In the genomic region with DNA sequence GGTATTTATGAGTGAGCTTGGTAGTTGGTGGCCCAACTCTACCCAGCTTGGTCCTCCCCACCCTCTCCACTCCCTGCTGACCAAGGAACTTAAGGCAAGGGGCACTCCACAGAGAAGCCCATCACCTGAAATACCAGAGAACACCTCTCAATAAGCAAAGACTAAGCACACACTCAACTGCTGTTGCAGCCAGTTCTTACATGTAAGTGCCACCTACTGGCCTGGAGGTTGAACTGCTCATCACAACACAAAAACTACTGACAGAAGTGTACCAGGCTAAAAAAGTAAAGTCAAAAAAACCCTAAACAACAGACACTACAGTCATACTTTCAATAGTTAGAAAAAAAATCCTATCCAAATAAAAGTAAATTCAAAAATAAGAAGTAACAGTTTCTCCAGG, we compare ENCODE assay signal across 10 cellular contexts.
DNase-seq lines count a peak whose midpoint lies in the region; ATAC-seq, FAIRE-seq and TF ChIP-seq lines count a peak whose summit lies in the region.
"Had no signal": no experiment of that assay in that cellular context is flagged by ENCODE, and none has a peak within 500 bp of the region (broad histone marks: within the 10 kb centered on the region; RNA-seq: fewer than 3 reads in every experiment).

No MANE protein-coding gene starts in this region.

- peak; percentile 17; the same call in 1 of the 2 replicates for TF ChIP-seq CTCF in WI38 (IDR thresholded peaks at IDR 0.05; ENCODE audit: low read depth, low read length)
- TF ChIP-seq CTCF in neural crest cell (conservative IDR thresholded peaks at IDR 0.05) = peak; percentile 59

- DNase-seq in neural crest cell (ENCODE audit: low read depth, low spot score) = no peak
- DNase-seq in HTR-8/SVneo (ENCODE audit: insufficient read length, low spot score) = no peak
- DNase-seq in UCSD-AML1 (lab: John Stamatoyannopoulos, UW; ENCODE audit: unreplicated experiment) = no peak

- peaks cover 4% of the 10 kb centered on the region for H3K9me3 Mint-ChIP-seq in neural crest cell

- H3K4me3 Mint-ChIP-seq in neural crest cell = no peak overlapping the region

- no peaks in the 10 kb centered on the region for H3K27me3 Mint-ChIP-seq in neural crest cell (ENCODE audit: low read depth)

- H3K27ac Mint-ChIP-seq in neural crest cell (ENCODE audit: unreplicated experiment) = no peak overlapping the region

- no peak overlapping the region for H3K4me3 ChIP-seq in WI38 (ENCODE audit: low read depth, low read length)
- H3K4me3 ChIP-seq: ascending aorta, SJSA1 had no signal

- no peak for FAIRE-seq in HTR-8/SVneo (lab: Jason Lieb, UNC)

- TF ChIP-seq POLR2A in GM18505 (IDR thresholded peaks at IDR 0.05; ENCODE audit: borderline replicate concordance, extremely low read depth, insufficient read depth, insufficient read length) = no peak

- peak; percentile 59 for ATAC-seq in GM18858 (IDR thresholded peaks at IDR 0.05; ENCODE audit: unreplicated experiment)
- ATAC-seq in HG03354 (IDR thresholded peaks at IDR 0.05; ENCODE audit: poor library complexity, severe bottlenecking, unreplicated experiment) = peak; percentile 82
- no peak for ATAC-seq in GM18505 (IDR thresholded peaks at IDR 0.05; ENCODE audit: unreplicated experiment)
- no peak for ATAC-seq in GM19035 (IDR thresholded peaks at IDR 0.05; ENCODE audit: unreplicated experiment)

- no peaks in the 10 kb centered on the region for H3K4me1 Mint-ChIP-seq in neural crest cell

- H3K36me3 Mint-ChIP-seq in neural crest cell (ENCODE audit: low read depth) = no peaks in the 10 kb centered on the region

Comparison
In these comparisons a context has a peak if more than half of its experiments do, and no peak if none do; other contexts are left out.
1. ATAC-seq: peak in GM18858 (single experiment) and HG03354 (single experiment); none in GM18505 (single experiment) and GM19035 (single experiment).